8 cellular contexts compared by ENCODE assay signal in the genomic region with DNA sequence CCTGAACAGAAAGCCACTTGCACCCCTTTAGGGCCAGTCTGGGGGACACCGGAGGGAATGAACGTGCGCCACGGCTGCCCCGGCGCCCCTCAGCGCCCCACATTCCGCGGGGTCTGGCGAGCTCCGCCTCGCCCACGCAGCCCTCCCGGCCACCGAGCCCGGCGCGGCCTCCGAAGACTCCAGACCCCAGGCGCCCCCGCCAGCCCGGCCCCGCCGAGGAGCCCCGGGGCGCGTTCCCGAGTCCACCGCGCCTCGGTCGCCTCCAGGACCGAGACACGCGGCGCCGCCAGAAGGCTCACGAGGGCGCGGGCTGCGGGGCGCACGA. TPM values are rescaled to one million over a fixed set of nuclear protein-coding genes. Genes with fewer than 3 reads are reported as not detected.
DNase-seq lines count a peak whose midpoint lies in the region; ATAC-seq and TF ChIP-seq lines count a peak whose summit lies in the region.

No MANE protein-coding gene starts in this region.

- no peaks in the 10 kb centered on the region for H3K36me3 ChIP-seq in lower lobe of right lung
- H3K36me3 ChIP-seq in urinary bladder (ENCODE audit: insufficient read depth): no peaks in the 10 kb centered on the region

- intact Hi-C loops in lower lobe of right lung (cut with DNase I): no loop called here

- ATAC-seq in GM18909 (IDR thresholded peaks at IDR 0.05; ENCODE audit: poor library complexity, unreplicated experiment) (peak; percentile 34), HG03108 (IDR thresholded peaks at IDR 0.05; ENCODE audit: unreplicated experiment) (peak; percentile 26), lower lobe of right lung (no peak)

- peak overlapping the region; percentile 97 for H3K27ac ChIP-seq in lower lobe of right lung
- H3K27ac ChIP-seq in urinary bladder (ENCODE audit: low read depth): no peak overlapping the region

- in situ Hi-C loops in astrocyte of the spinal cord (cut with HindIII; ENCODE audit: low sequenced_read_pairs): no loop called here

- H3K4me3 ChIP-seq in astrocyte of the spinal cord (ENCODE audit: low read depth, low read length) (peak overlapping the region; percentile 71), lower lobe of right lung (peak overlapping the region; percentile 90), urinary bladder (ENCODE audit: low read depth, low read length) (peak overlapping the region; percentile 94)

- TF ChIP-seq CTCF in astrocyte of the spinal cord (IDR thresholded peaks at IDR 0.05; ENCODE audit: low read depth, low read length) (no peak), lower lobe of right lung (IDR thresholded peaks at IDR 0.05) (no peak)

- WGBS in urinary bladder: under 1% methylated on average over 43 of the region's 43 CpGs

- no peaks in the 10 kb centered on the region for H3K9me3 ChIP-seq in lower lobe of right lung

- DNase-seq in astrocyte of the spinal cord (ENCODE audit: low read depth, low spot score): no peak
- DNase-seq in lower lobe of right lung: peak; percentile 43
- no peak for DNase-seq in middle frontal gyrus (ENCODE audit: extremely low spot score, low spot score)
- DNase-seq in dedifferentiated amniotic fluid mesenchymal stem cell (ENCODE audit: extremely low spot score): no peak
- DNase-seq in NCI-H510A (lab: John Stamatoyannopoulos, UW): no peak

- H3K27me3 ChIP-seq in lower lobe of right lung (ENCODE audit: low read depth): no peaks in the 10 kb centered on the region

- H3K4me1 ChIP-seq in lower lobe of right lung (peaks cover 42% of the 10 kb centered on the region), urinary bladder (ENCODE audit: insufficient read depth) (no peaks in the 10 kb centered on the region)

RNA-seq across cellular contexts. Expression of gene CLCN7, which starts 0.4 kb away (rescaled TPM):
- total RNA-seq in lower lobe of right lung (146 TPM), urinary bladder (19.6 TPM)
- polyA plus RNA-seq in urinary bladder: 64.0 TPM

RNA-seq across cellular contexts. Expression of gene PTX4, which starts 14.3 kb away (rescaled TPM):
- total RNA-seq in lower lobe of right lung (not detected), urinary bladder (not detected)
- polyA plus RNA-seq in urinary bladder: 0.10 TPM

RNA-seq across cellular contexts. Expression of gene TELO2, which starts 18.7 kb away (rescaled TPM):
- total RNA-seq in lower lobe of right lung (27.5 TPM), urinary bladder (10.6 TPM)
- 39.7 TPM for polyA plus RNA-seq in urinary bladder

RNA-seq across cellular contexts. Expression of gene CCDC154, which starts 30.1 kb away (rescaled TPM):
- total RNA-seq in lower lobe of right lung: 3.1 TPM
- 0.37 TPM for total RNA-seq in urinary bladder
- 0.86 TPM for polyA plus RNA-seq in urinary bladder

RNA-seq across cellular contexts. Expression of gene PERCC1, which starts 43.6 kb away (rescaled TPM):
- total RNA-seq in lower lobe of right lung (not detected), urinary bladder (not detected)
- polyA plus RNA-seq in urinary bladder: not detected

Comparison
In these comparisons a context has a peak if more than half of its experiments do, and no peak if none do; other contexts are left out.
1. ATAC-seq: peak in GM18909 (single experiment) and HG03108 (single experiment); none in lower lobe of right lung (0 of 2).
2. Peak in every context shown above with its lines, with median percentiles within 50 percentile points of each other: H3K4me3 ChIP-seq.